1 cellular context compared by ENCODE assay signal in the genomic region with DNA sequence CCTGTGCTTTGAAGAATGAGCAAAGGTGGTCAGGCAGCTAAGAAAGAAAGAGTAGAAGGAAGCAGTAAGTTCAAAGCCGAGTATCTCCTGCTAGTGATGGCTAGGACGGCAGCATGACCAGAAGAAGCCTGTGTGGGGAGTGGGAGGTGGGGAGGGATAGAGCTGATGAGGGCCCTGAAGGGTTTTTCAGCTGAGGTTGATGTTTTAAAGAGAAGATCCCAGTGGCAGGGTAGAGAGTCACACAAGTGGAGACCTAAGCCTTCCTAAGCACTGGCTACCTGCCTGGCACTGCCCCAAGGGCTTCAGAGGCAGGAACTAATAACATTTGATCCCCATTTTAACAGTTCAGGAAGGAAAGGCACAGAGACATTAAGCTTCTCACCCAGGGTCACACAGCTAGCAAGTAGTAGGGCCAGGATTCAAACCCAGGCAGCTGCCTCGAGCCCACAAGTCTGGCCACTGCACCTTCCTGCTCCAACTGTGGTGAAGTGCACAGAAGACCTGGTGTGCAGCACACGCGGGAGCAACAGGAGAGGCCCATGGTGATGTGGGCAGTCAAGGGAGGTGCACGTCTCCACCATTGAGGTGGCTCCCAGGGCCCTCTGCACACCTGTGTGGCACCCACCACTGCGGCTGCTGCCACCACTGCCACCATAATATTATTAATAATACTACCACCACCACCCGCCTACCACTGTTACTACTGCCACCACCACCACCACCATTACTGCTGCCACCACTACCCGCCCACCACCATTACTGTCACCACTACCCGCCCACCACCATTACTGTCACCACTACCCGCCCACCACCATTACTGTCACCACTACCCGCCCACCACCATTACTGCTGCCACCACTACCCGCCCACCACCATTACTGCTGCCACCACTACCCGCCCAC.
TF ChIP-seq lines count a peak whose summit lies in the region.

No MANE protein-coding gene starts in this region.

TF ChIP-seq in HCT116, 20 proteins besides CTCF, POLR2A, EP300 and RAD21:
- TF ChIP-seq EZH2phosphoT487 (IDR thresholded peaks at IDR 0.05; ENCODE audit: borderline replicate concordance) (no peak), YY1 (IDR thresholded peaks at IDR 0.05; ENCODE audit: extremely low read depth, insufficient replicate concordance, low read depth, low read length) (no peak), CBX3 (IDR thresholded peaks at IDR 0.05; ENCODE audit: low read depth) (no peak), CEBPB (IDR thresholded peaks at IDR 0.05; ENCODE audit: low read depth) (no peak), FOSL1 (IDR thresholded peaks at IDR 0.05; ENCODE audit: low read depth) (no peak), TCF7L2 (IDR thresholded peaks at IDR 0.05; ENCODE audit: borderline replicate concordance, extremely low read depth, insufficient read depth, insufficient read length) (no peak), JUND (IDR thresholded peaks at IDR 0.05) (no peak), POLR2AphosphoS5 (IDR thresholded peaks at IDR 0.05; ENCODE audit: low read depth, low read length) (no peak), ZNF274 (IDR thresholded peaks at IDR 0.05; ENCODE audit: low read depth, low read length) (no peak), EZH2 (IDR thresholded peaks at IDR 0.05) (no peak), SP1 (IDR thresholded peaks at IDR 0.05; ENCODE audit: low read depth) (no peak), ELF1 (IDR thresholded peaks at IDR 0.05; ENCODE audit: borderline replicate concordance, low read depth) (no peak), SIN3A (IDR thresholded peaks at IDR 0.05; ENCODE audit: low read depth) (no peak), EGR1 (IDR thresholded peaks at IDR 0.05; ENCODE audit: low read depth) (no peak), SRF (IDR thresholded peaks at IDR 0.05; ENCODE audit: low read depth) (no peak), ZFX (IDR thresholded peaks at IDR 0.05) (no peak)
- TF ChIP-seq, protein P1, sequence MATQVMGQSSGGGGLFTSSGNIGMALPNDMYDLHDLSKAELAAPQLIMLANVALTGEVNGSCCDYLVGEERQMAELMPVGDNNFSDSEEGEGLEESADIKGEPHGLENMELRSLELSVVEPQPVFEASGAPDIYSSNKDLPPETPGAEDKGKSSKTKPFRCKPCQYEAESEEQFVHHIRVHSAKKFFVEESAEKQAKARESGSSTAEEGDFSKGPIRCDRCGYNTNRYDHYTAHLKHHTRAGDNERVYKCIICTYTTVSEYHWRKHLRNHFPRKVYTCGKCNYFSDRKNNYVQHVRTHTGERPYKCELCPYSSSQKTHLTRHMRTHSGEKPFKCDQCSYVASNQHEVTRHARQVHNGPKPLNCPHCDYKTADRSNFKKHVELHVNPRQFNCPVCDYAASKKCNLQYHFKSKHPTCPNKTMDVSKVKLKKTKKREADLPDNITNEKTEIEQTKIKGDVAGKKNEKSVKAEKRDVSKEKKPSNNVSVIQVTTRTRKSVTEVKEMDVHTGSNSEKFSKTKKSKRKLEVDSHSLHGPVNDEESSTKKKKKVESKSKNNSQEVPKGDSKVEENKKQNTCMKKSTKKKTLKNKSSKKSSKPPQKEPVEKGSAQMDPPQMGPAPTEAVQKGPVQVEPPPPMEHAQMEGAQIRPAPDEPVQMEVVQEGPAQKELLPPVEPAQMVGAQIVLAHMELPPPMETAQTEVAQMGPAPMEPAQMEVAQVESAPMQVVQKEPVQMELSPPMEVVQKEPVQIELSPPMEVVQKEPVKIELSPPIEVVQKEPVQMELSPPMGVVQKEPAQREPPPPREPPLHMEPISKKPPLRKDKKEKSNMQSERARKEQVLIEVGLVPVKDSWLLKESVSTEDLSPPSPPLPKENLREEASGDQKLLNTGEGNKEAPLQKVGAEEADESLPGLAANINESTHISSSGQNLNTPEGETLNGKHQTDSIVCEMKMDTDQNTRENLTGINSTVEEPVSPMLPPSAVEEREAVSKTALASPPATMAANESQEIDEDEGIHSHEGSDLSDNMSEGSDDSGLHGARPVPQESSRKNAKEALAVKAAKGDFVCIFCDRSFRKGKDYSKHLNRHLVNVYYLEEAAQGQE (IDR thresholded peaks at IDR 0.05; ENCODE audit: low read depth) = no peak
- TF ChIP-seq, protein P2, sequence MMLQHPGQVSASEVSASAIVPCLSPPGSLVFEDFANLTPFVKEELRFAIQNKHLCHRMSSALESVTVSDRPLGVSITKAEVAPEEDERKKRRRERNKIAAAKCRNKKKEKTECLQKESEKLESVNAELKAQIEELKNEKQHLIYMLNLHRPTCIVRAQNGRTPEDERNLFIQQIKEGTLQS (IDR thresholded peaks at IDR 0.05) = no peak
- TF ChIP-seq, protein P3, sequence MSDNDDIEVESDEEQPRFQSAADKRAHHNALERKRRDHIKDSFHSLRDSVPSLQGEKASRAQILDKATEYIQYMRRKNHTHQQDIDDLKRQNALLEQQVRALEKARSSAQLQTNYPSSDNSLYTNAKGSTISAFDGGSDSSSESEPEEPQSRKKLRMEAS (IDR thresholded peaks at IDR 0.05) = no peak
- TF ChIP-seq, protein P4, sequence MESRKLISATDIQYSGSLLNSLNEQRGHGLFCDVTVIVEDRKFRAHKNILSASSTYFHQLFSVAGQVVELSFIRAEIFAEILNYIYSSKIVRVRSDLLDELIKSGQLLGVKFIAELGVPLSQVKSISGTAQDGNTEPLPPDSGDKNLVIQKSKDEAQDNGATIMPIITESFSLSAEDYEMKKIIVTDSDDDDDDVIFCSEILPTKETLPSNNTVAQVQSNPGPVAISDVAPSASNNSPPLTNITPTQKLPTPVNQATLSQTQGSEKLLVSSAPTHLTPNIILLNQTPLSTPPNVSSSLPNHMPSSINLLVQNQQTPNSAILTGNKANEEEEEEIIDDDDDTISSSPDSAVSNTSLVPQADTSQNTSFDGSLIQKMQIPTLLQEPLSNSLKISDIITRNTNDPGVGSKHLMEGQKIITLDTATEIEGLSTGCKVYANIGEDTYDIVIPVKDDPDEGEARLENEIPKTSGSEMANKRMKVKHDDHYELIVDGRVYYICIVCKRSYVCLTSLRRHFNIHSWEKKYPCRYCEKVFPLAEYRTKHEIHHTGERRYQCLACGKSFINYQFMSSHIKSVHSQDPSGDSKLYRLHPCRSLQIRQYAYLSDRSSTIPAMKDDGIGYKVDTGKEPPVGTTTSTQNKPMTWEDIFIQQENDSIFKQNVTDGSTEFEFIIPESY (IDR thresholded peaks at IDR 0.05; ENCODE audit: extremely low read depth, insufficient replicate concordance, low read length) = no peak
